8 cellular contexts compared by ENCODE assay signal in genomic region chr1:107057197-107058133, GRCh38. TPM values are rescaled to one million over a fixed set of nuclear protein-coding genes. Genes with fewer than 3 reads are reported as not detected.
DNase-seq lines count a peak whose midpoint lies in the region; ATAC-seq and TF ChIP-seq lines count a peak whose summit lies in the region.

No MANE protein-coding gene starts in this region.

- ATAC-seq in HG03039 (IDR thresholded peaks at IDR 0.05; ENCODE audit: unreplicated experiment), result peak; percentile 64

- no peaks in the 10 kb centered on the region for H3K27me3 Mint-ChIP-seq in activated CD4-positive, alpha-beta memory T cell treated with anti-CD3 and anti-CD28 coated beads, Interleukin-2, amount 10 ng/mL, durations not matched to agents 7 days and 5 days

- H3K4me3 Mint-ChIP-seq in activated CD4-positive, alpha-beta memory T cell treated with anti-CD3 and anti-CD28 coated beads, Interleukin-2, amount 10 ng/mL, durations not matched to agents 7 days and 5 days, result peak overlapping the region; percentile 92

- peak overlapping the region; percentile 88 for H3K27ac Mint-ChIP-seq in activated CD4-positive, alpha-beta memory T cell treated with anti-CD3 and anti-CD28 coated beads, Interleukin-2, amount 10 ng/mL, durations not matched to agents 7 days and 5 days

- H3K4me3 ChIP-seq in AG04449 (ENCODE audit: low read depth, low read length) (peak overlapping the region; percentile 86), endocrine pancreas (ENCODE audit: control insufficient read depth, insufficient read depth, low read length) (peak overlapping the region; percentile 70)

- H3K4me1 Mint-ChIP-seq in activated CD4-positive, alpha-beta memory T cell treated with anti-CD3 and anti-CD28 coated beads, Interleukin-2, amount 10 ng/mL, durations not matched to agents 7 days and 5 days, result peaks cover 19% of the 10 kb centered on the region

- peak overlapping the region; percentile 92 for H3K9ac ChIP-seq in endocrine pancreas (ENCODE audit: control insufficient read depth, insufficient read depth, low read length)

- no peaks in the 10 kb centered on the region for H3K27me3 ChIP-seq in endocrine pancreas (ENCODE audit: control insufficient read depth, insufficient read depth, low read length)

- peaks cover 16% of the 10 kb centered on the region for H3K4me1 ChIP-seq in endocrine pancreas (ENCODE audit: control insufficient read depth, insufficient read depth, low read length)

- no peaks in the 10 kb centered on the region for H3K9me3 Mint-ChIP-seq in activated CD4-positive, alpha-beta memory T cell treated with anti-CD3 and anti-CD28 coated beads, Interleukin-2, amount 10 ng/mL, durations not matched to agents 7 days and 5 days

- TF ChIP-seq CTCF in AG04449 (IDR thresholded peaks at IDR 0.05; ENCODE audit: insufficient read depth, low read length, missing control alignments), result no peak

- POLR2A ChIA-PET in AG04449 (lab: Yijun Ruan, JAX), result interaction anchor here (0.7 to 1.1 kb wide), 2 partner anchors 9 to 82 kb away, joined by 3 to 5 read pairs; no protein-coding TSS in a partner anchor
- POLR2A ChIA-PET in activated CD4-positive, alpha-beta memory T cell treated with anti-CD3 and anti-CD28 coated beads, Interleukin-2, amount 10 ng/mL, durations not matched to agents 7 days and 5 days (lab: Charles Lee), result interaction anchor here (0.8 to 1.3 kb wide), 4 partner anchors 9 to 85 kb away, joined by 3 to 4 read pairs (median 4); no protein-coding TSS in a partner anchor

- CTCF ChIA-PET in AG04449 (lab: Yijun Ruan, JAX), result interaction anchor here (1.9 to 2.0 kb wide), 2 partner anchors 85 to 472 kb away, joined by 6 read pairs; no protein-coding TSS in a partner anchor
- CTCF ChIA-PET in activated CD4-positive, alpha-beta memory T cell treated with anti-CD3 and anti-CD28 coated beads, Interleukin-2, amount 10 ng/mL, durations not matched to agents 7 days and 5 days (lab: Charles Lee), result interaction anchor here (1.2 kb wide), 1 partner anchor 85 kb away, joined by 5 read pairs; no protein-coding TSS in a partner anchor

- H3K36me3 Mint-ChIP-seq in activated CD4-positive, alpha-beta memory T cell treated with anti-CD3 and anti-CD28 coated beads, Interleukin-2, amount 10 ng/mL, durations not matched to agents 7 days and 5 days (ENCODE audit: low read depth), result peaks cover 31% of the 10 kb centered on the region

- DNase-seq in AG04449 (ENCODE audit: low read depth, low spot score) (no peak), NCI-H2196 (lab: John Stamatoyannopoulos, UW; ENCODE audit: unreplicated experiment) (peak; percentile 56), mesenteric fat pad (ENCODE audit: low spot score) (peak; percentile 90)
- DNase-seq in activated CD4-positive, alpha-beta memory T cell treated with anti-CD3 and anti-CD28 coated beads, Interleukin-2, amount 10 ng/mL, durations not matched to agents 7 days and 5 days, result peak; percentile 37
- peak; percentile 40 for DNase-seq in stimulated activated CD8-positive, alpha-beta memory T cell treated with anti-CD3 and anti-CD28 coated beads, Interleukin-2, amount 100 ng/mL, for 48 hours (ENCODE audit: low read depth in 2 of 2)

- H3K36me3 ChIP-seq in endocrine pancreas (ENCODE audit: control insufficient read depth, insufficient read depth, low read length), result no peaks in the 10 kb centered on the region

- H3K9me3 ChIP-seq in endocrine pancreas (ENCODE audit: control insufficient read depth, low read length), result no peaks in the 10 kb centered on the region

- TF ChIP-seq POLR2A in GM18526 (IDR thresholded peaks at IDR 0.05; ENCODE audit: extremely low read depth, insufficient read length), result peak; percentile 31

RNA-seq across cellular contexts. Expression of gene PRMT6, which starts 1.0 kb away (rescaled TPM):
- total RNA-seq in activated CD4-positive, alpha-beta memory T cell treated with anti-CD3 and anti-CD28 coated beads, Interleukin-2, amount 10 ng/mL, durations not matched to agents 7 days and 5 days, result 10 to 100 TPM; 11.8 to 12.5 TPM
- 6.5 TPM for total RNA-seq in mesenteric fat pad
